ENCODE assay signal across 8 cellular contexts in genomic region chr19:47255947-47256687, GRCh38. TPM values are rescaled to one million over a fixed set of nuclear protein-coding genes. Genes with fewer than 3 reads are reported as not detected.
DNase-seq lines count a peak whose midpoint lies in the region; ATAC-seq lines count a peak whose summit lies in the region.

Gene CCDC9, plus strand, starts transcription at chr19:47256525. Its CDS starts 1,876 bp downstream, at chr19:47258401.

- no peak within 1 kb of the TSS for H2AK5ac ChIP-seq in mesendoderm (ENCODE audit: low read length)

- H3K36me3 Mint-ChIP-seq in activated CD4-positive, alpha-beta memory T cell treated with anti-CD3 and anti-CD28 coated beads for 36 hours, result peaks cover 29% of the 10 kb centered on the region

- peak within 1 kb of the TSS; percentile 90 for H3K4me3 Mint-ChIP-seq in activated CD4-positive, alpha-beta memory T cell treated with anti-CD3 and anti-CD28 coated beads for 36 hours

- H2BK5ac ChIP-seq in mesendoderm (ENCODE audit: low read length), result no peak within 1 kb of the TSS

- H3K79me1 ChIP-seq in mesendoderm (ENCODE audit: low read length), result peaks cover 20% of the 10 kb centered on the region

- H2BK120ac ChIP-seq in mesendoderm (ENCODE audit: low read depth, low read length), result no peak within 1 kb of the TSS

- H3K4me1 ChIP-seq in effector memory CD4-positive, alpha-beta T cell (ENCODE audit: control insufficient read depth, insufficient read depth, low read length, poor library complexity, severe bottlenecking), result peaks cover 9% of the 10 kb centered on the region
- H3K4me1 ChIP-seq in mesendoderm (ENCODE audit: control insufficient read depth, low read depth, low read length), result peaks cover 2% of the 10 kb centered on the region

- peaks cover 12% of the 10 kb centered on the region for H3K79me2 ChIP-seq in mesendoderm (ENCODE audit: control insufficient read depth, insufficient read depth, low read length)

- intact Hi-C loops in activated CD4-positive, alpha-beta memory T cell treated with anti-CD3 and anti-CD28 coated beads for 36 hours (cut with micrococcal nuclease), result loop anchor here (1.0 to 5.0 kb wide), 7 partner anchors 13 to 539 kb away; partner anchors contain the start of genes ARHGAP35, BICRA, PRKD2 and TMEM160

- POLR2A ChIA-PET in activated CD4-positive, alpha-beta memory T cell treated with anti-CD3 and anti-CD28 coated beads for 36 hours (lab: Charles Lee), result interaction anchor here (0.8 to 2.6 kb wide), 13 partner anchors 12 to 1363 kb away, joined by 3 to 38 read pairs (median 6); partner anchors contain the start of genes INAFM1, RPL18, SLC1A5 and SPHK2

- no peak within 1 kb of the TSS for H4K5ac ChIP-seq in mesendoderm (ENCODE audit: low read length)

- peak within 1 kb of the TSS; percentile 90 for H3K4ac ChIP-seq in mesendoderm (ENCODE audit: low read depth, low read length)

- H3K56ac ChIP-seq in mesendoderm (ENCODE audit: low read length), result peak within 1 kb of the TSS; percentile 90

- H3K27me3 ChIP-seq in effector memory CD4-positive, alpha-beta T cell (replicated peaks; ENCODE audit: control insufficient read depth, insufficient read depth, low read length, poor library complexity, severe bottlenecking), result no peaks in the 10 kb centered on the region
- no peaks in the 10 kb centered on the region for H3K27me3 ChIP-seq in mesendoderm (ENCODE audit: insufficient read depth, low read length, poor library complexity)

- no peaks in the 10 kb centered on the region for H3K9me3 Mint-ChIP-seq in activated CD4-positive, alpha-beta memory T cell treated with anti-CD3 and anti-CD28 coated beads for 36 hours

- H4K8ac ChIP-seq in mesendoderm (ENCODE audit: low read depth, low read length), result no peak within 1 kb of the TSS

- CTCF ChIA-PET in activated CD4-positive, alpha-beta memory T cell treated with anti-CD3 and anti-CD28 coated beads for 36 hours (lab: Charles Lee), result interaction anchor here (0.6 to 6.0 kb wide), 8 partner anchors 11 to 228 kb away, joined by 3 to 94 read pairs (median 5); partner anchors contain the start of genes DHX34 and KPTN

- no peak within 1 kb of the TSS for H3K23ac ChIP-seq in mesendoderm (ENCODE audit: low read length)

- peak within 1 kb of the TSS; percentile 68 for H3K4me2 ChIP-seq in mesendoderm (ENCODE audit: low read length)

- H3K27ac Mint-ChIP-seq in activated CD4-positive, alpha-beta memory T cell treated with anti-CD3 and anti-CD28 coated beads for 36 hours, result peak within 1 kb of the TSS; percentile 98

- peak within 1 kb of the TSS; percentile 58 for H3K4me3 ChIP-seq in effector memory CD4-positive, alpha-beta T cell (ENCODE audit: insufficient read depth, low read depth, low read length, poor library complexity, severe bottlenecking)
- peak within 1 kb of the TSS; percentile 50 for H3K4me3 ChIP-seq in mesendoderm (ENCODE audit: low read length)

- H3K9me3 ChIP-seq in effector memory CD4-positive, alpha-beta T cell (ENCODE audit: control insufficient read depth, low read length), result no peaks in the 10 kb centered on the region

- ATAC-seq in GM19372 (IDR thresholded peaks at IDR 0.05; ENCODE audit: low read depth, unreplicated experiment), result peak; percentile 49
- peak; percentile 41 for ATAC-seq in HG03521 (IDR thresholded peaks at IDR 0.05; ENCODE audit: unreplicated experiment)

- peak; percentile 95 for DNase-seq in CD1c-positive myeloid dendritic cell (ENCODE audit: extremely low spot score)
- DNase-seq in NCI-H69 (lab: John Stamatoyannopoulos, UW), result peak; percentile 99
- peak; percentile 98 for DNase-seq in activated CD4-positive, alpha-beta memory T cell treated with anti-CD3 and anti-CD28 coated beads for 36 hours
- DNase-seq in effector memory CD4-positive, alpha-beta T cell, result peak in 2 of 3 donors; percentile 88 to 89
- DNase-seq in mesendoderm, result peak; percentile 99
- DNase-seq in stimulated activated CD8-positive, alpha-beta memory T cell treated with anti-CD3 and anti-CD28 coated beads, Interleukin-15, amount 100 ng/mL, for 4 hours (ENCODE audit: low read depth in 2 of 2), result peak; percentile 84 to 85

- peak within 1 kb of the TSS; percentile 81 for H3K27ac ChIP-seq in effector memory CD4-positive, alpha-beta T cell (ENCODE audit: insufficient read depth, low read length, poor library complexity, severe bottlenecking)
- peak within 1 kb of the TSS; percentile 25 for H3K27ac ChIP-seq in mesendoderm (ENCODE audit: low read depth, low read length)

- WGBS in mesendoderm (ENCODE audit: extremely low coverage, insufficient coverage, low lambda C conversion rate), result no CpG with 5 or more reads among the region's 56 CpGs

- peak within 1 kb of the TSS; percentile 78 for H3K9ac ChIP-seq in mesendoderm (ENCODE audit: low read length)

- H3K18ac ChIP-seq in mesendoderm (ENCODE audit: low read length), result no peak within 1 kb of the TSS

- H2BK15ac ChIP-seq in mesendoderm (replicated peaks; ENCODE audit: low read depth), result no peak within 1 kb of the TSS

- no peaks in the 10 kb centered on the region for H3K27me3 Mint-ChIP-seq in activated CD4-positive, alpha-beta memory T cell treated with anti-CD3 and anti-CD28 coated beads for 36 hours

- H3K36me3 ChIP-seq in effector memory CD4-positive, alpha-beta T cell (ENCODE audit: control insufficient read depth, insufficient read depth, low read length), result peaks cover 29% of the 10 kb centered on the region
- H3K36me3 ChIP-seq in mesendoderm (ENCODE audit: control insufficient read depth, insufficient read depth, low read length), result peaks cover 5% of the 10 kb centered on the region

- peaks cover 32% of the 10 kb centered on the region for H3K4me1 Mint-ChIP-seq in activated CD4-positive, alpha-beta memory T cell treated with anti-CD3 and anti-CD28 coated beads for 36 hours (ENCODE audit: low read depth)

RNA-seq across cellular contexts. Expression of gene CCDC9, which starts in this region (rescaled TPM):
- 10 to 100 TPM; 32.7 to 39.1 TPM for total RNA-seq in activated CD4-positive, alpha-beta memory T cell treated with anti-CD3 and anti-CD28 coated beads for 36 hours
- polyA plus RNA-seq in mesendoderm (2013, experiment 1 of 2), result 15.0 TPM
- polyA plus RNA-seq in mesendoderm (2013, experiment 2 of 2), result 14.2 TPM

Comparison
In these comparisons a context has a peak if more than half of its experiments do, and no peak if none do; other contexts are left out.
1. Peak in every context shown above with its lines: DNase-seq, ATAC-seq, H3K4me3 ChIP-seq and H3K27ac ChIP-seq.